Comparison of ENCODE assay signal across 9 cellular contexts in the genomic region with DNA sequence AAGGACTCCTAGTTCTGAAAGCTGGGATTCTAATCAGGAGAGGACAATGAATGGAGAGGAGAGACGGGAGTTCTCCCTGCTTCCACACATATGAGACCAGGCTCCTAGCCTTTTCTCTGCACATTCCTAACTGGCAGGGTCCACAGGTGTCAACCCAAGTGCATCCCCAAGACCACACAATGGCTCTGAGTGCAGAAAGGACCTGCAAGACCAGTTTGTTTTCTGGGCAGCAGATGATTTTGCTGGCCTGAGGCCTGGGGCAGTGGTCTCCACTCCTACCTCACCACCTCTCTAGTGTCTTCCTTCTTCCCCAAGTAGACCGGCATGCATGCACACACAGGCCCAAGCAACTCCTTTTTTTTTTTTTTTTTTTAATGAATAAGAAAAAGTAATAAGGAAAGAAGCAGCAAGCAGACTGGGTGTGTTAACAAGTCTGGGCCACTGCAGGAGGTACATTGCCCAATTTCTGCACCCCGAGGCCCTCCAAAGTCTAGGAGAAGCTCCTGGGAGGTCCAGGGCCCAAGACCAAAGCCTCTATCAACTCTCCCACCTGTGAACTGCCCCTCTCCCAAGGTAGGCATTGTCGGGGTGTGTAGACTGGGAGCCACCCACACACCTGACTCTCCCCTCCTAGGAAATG. TPM values are rescaled to one million over a fixed set of nuclear protein-coding genes. Genes with fewer than 3 reads are reported as not detected.
A peak's percentile ranks its signal among the peaks of the same experiment; 100 is the strongest.
DNase-seq lines count a peak whose midpoint lies in the region; ATAC-seq and TF ChIP-seq lines count a peak whose summit lies in the region.
"Had no signal": no experiment of that assay in that cellular context is flagged by ENCODE, and none has a peak within 500 bp of the region (broad histone marks: within the 10 kb centered on the region; RNA-seq: fewer than 3 reads in every experiment).

No MANE protein-coding gene starts in this region.

- H3K36me3 Mint-ChIP-seq in activated CD8-positive, alpha-beta memory T cell treated with anti-CD3 and anti-CD28 coated beads, Interleukin-2, amount 10 ng/mL, durations not matched to agents 7 days and 5 days, result peaks cover 4% of the 10 kb centered on the region

- H3K18ac ChIP-seq in mesendoderm (ENCODE audit: low read length), result peak overlapping the region; percentile 97

- H3K4me3 ChIP-seq in heart left ventricle (peak overlapping the region in 9 of 12 donors; percentile 75 to 95 (median 89)), breast epithelium (peak overlapping the region; percentile 90 to 94 (median 90)), mesendoderm (ENCODE audit: low read length) (peak overlapping the region; percentile 59), upper lobe of right lung (peak overlapping the region; percentile 84)

- H4K8ac ChIP-seq in mesendoderm (ENCODE audit: low read depth, low read length), result peak overlapping the region; percentile 1

- H2BK120ac ChIP-seq in mesendoderm (ENCODE audit: low read depth, low read length), result peak overlapping the region; percentile 17

- CTCF ChIA-PET in activated CD8-positive, alpha-beta memory T cell treated with anti-CD3 and anti-CD28 coated beads, Interleukin-2, amount 10 ng/mL, durations not matched to agents 7 days and 5 days (lab: Charles Lee), result interaction anchor here (1.2 to 1.7 kb wide), 3 partner anchors 12 to 20 kb away, joined by 3 to 5 read pairs (median 4); no protein-coding TSS in a partner anchor

- peaks cover 39% of the 10 kb centered on the region for H3K79me2 ChIP-seq in mesendoderm (ENCODE audit: control insufficient read depth, insufficient read depth, low read length)

- H3K27ac ChIP-seq in heart left ventricle (peak overlapping the region in 11 of 12 donors; percentile 65 to 95 (median 89)), breast epithelium (peak overlapping the region; percentile 93 to 99), mesendoderm (ENCODE audit: low read depth, low read length) (peak overlapping the region; percentile 79), upper lobe of right lung (peak overlapping the region; percentile 81)

- peaks cover 0 to 9% (median 0%) of the 10 kb centered on the region in 12 donors for H3K9me3 ChIP-seq in heart left ventricle
- peaks cover 0 to 4% of the 10 kb centered on the region in 2 donors for H3K9me3 ChIP-seq in breast epithelium
- H3K9me3 ChIP-seq in upper lobe of right lung, result peaks cover 6% of the 10 kb centered on the region

- peaks cover 16% of the 10 kb centered on the region for H3K4me1 Mint-ChIP-seq in activated CD8-positive, alpha-beta memory T cell treated with anti-CD3 and anti-CD28 coated beads, Interleukin-2, amount 10 ng/mL, durations not matched to agents 7 days and 5 days

- H3K27me3 ChIP-seq in heart left ventricle, result peaks cover 0 to 23% (median 0%) of the 10 kb centered on the region in 9 donors
- H3K27me3 ChIP-seq in breast epithelium, result no peaks in the 10 kb centered on the region
- H3K27me3 ChIP-seq in mesendoderm (ENCODE audit: insufficient read depth, low read length, poor library complexity), result no peaks in the 10 kb centered on the region
- no peaks in the 10 kb centered on the region for H3K27me3 ChIP-seq in upper lobe of right lung

- H3K4me3 Mint-ChIP-seq in activated CD8-positive, alpha-beta memory T cell treated with anti-CD3 and anti-CD28 coated beads, Interleukin-2, amount 10 ng/mL, durations not matched to agents 7 days and 5 days, result no peak overlapping the region

- H3K4me1 ChIP-seq in heart left ventricle, result peaks cover 0 to 62% (median 20%) of the 10 kb centered on the region in 12 donors
- H3K4me1 ChIP-seq in breast epithelium, result peaks cover 13 to 29% of the 10 kb centered on the region in 2 donors
- peaks cover 25% of the 10 kb centered on the region for H3K4me1 ChIP-seq in mesendoderm (ENCODE audit: control insufficient read depth, low read depth, low read length)
- peaks cover 15% of the 10 kb centered on the region for H3K4me1 ChIP-seq in upper lobe of right lung

- ATAC-seq in heart left ventricle, result peak in 1 of 4 donors; percentile 1
- ATAC-seq in upper lobe of right lung, result no peak
- no peak for ATAC-seq in activated CD8-positive, alpha-beta memory T cell treated with anti-CD3 and anti-CD28 coated beads, Interleukin-2, amount 10 ng/mL, durations not matched to agents 7 days and 5 days

- peaks cover 70% of the 10 kb centered on the region for H3K27me3 Mint-ChIP-seq in activated CD8-positive, alpha-beta memory T cell treated with anti-CD3 and anti-CD28 coated beads, Interleukin-2, amount 10 ng/mL, durations not matched to agents 7 days and 5 days

- H3K27ac Mint-ChIP-seq in activated CD8-positive, alpha-beta memory T cell treated with anti-CD3 and anti-CD28 coated beads, Interleukin-2, amount 10 ng/mL, durations not matched to agents 7 days and 5 days, result no peak overlapping the region

- peaks cover 2% of the 10 kb centered on the region for H3K79me1 ChIP-seq in mesendoderm (ENCODE audit: low read length)

- H3K4ac ChIP-seq in mesendoderm (ENCODE audit: low read depth, low read length), result peak overlapping the region; percentile 90

- peak overlapping the region; percentile 26 for H4K5ac ChIP-seq in mesendoderm (ENCODE audit: low read length)

- no peak for TF ChIP-seq POLR2A in heart left ventricle (IDR thresholded peaks at IDR 0.05)
- TF ChIP-seq POLR2A in breast epithelium (IDR thresholded peaks at IDR 0.05), result no peak

- H3K36me3 ChIP-seq in heart left ventricle, result no peaks in the 10 kb centered on the region
- no peaks in the 10 kb centered on the region for H3K36me3 ChIP-seq in breast epithelium
- no peaks in the 10 kb centered on the region for H3K36me3 ChIP-seq in mesendoderm (ENCODE audit: control insufficient read depth, insufficient read depth, low read length)
- no peaks in the 10 kb centered on the region for H3K36me3 ChIP-seq in upper lobe of right lung

- H3K23ac ChIP-seq in mesendoderm (ENCODE audit: low read length), result no peak overlapping the region

- peak overlapping the region; percentile 86 for H2BK5ac ChIP-seq in mesendoderm (ENCODE audit: low read length)

- DNase-seq in heart left ventricle (no peak), cardiac septum (ENCODE audit: low spot score) (no peak), breast epithelium (ENCODE audit: low spot score in 2 of 2) (peak in 1 of 2 donors; percentile 69), mesendoderm (no peak), upper lobe of right lung (no peak), OCI-M1 (lab: John Stamatoyannopoulos, UW) (no peak)
- DNase-seq in activated CD8-positive, alpha-beta memory T cell treated with anti-CD3 and anti-CD28 coated beads, Interleukin-2, amount 10 ng/mL, durations not matched to agents 7 days and 5 days, result no peak
- DNase-seq in stimulated activated CD4-positive, alpha-beta T cell treated with anti-CD3 and anti-CD28 coated beads, Interleukin-4, amount 100 ng/mL, for 24 hours, result no peak
- DNase-seq: HCEC 1CT had no signal

- WGBS in heart left ventricle, 4 donors, result 70 to 78% (median 74%) methylated on average over 4 of the region's 4 CpGs
- WGBS in mesendoderm (ENCODE audit: extremely low coverage, insufficient coverage, low lambda C conversion rate), result no CpG with 5 or more reads among the region's 4 CpGs

- H3K9me3 Mint-ChIP-seq in activated CD8-positive, alpha-beta memory T cell treated with anti-CD3 and anti-CD28 coated beads, Interleukin-2, amount 10 ng/mL, durations not matched to agents 7 days and 5 days (ENCODE audit: low read depth), result peaks cover 4% of the 10 kb centered on the region

- peak overlapping the region; percentile 84 for H2AK5ac ChIP-seq in mesendoderm (ENCODE audit: low read length)

- intact Hi-C loops in heart left ventricle (cut with DNase I) (loop anchor here in 2 of 10 donors (5.0 kb wide), 2 partner anchors 35 to 40 kb away; no protein-coding TSS in a partner anchor), cardiac septum (cut with DNase I) (no loop called here), breast epithelium (cut with DNase I; ENCODE audit: low total_unique reads) (no loop called here), upper lobe of right lung (cut with DNase I) (no loop called here)

- H2BK15ac ChIP-seq in mesendoderm (replicated peaks; ENCODE audit: low read depth), result no peak overlapping the region

- H3K9ac ChIP-seq in mesendoderm (ENCODE audit: low read length), result peak overlapping the region; percentile 89

- peak overlapping the region; percentile 75 for H3K4me2 ChIP-seq in mesendoderm (ENCODE audit: low read length)

- peak overlapping the region; percentile 91 for H3K56ac ChIP-seq in mesendoderm (ENCODE audit: low read length)

- TF ChIP-seq CTCF in heart left ventricle (IDR thresholded peaks at IDR 0.05), result no peak
- no peak for TF ChIP-seq CTCF in breast epithelium (IDR thresholded peaks at IDR 0.05)
- no peak for TF ChIP-seq CTCF in upper lobe of right lung (IDR thresholded peaks at IDR 0.05)

RNA-seq across cellular contexts. Expression of gene TSKU, which starts 1.2 kb away (rescaled TPM):
- total RNA-seq in heart left ventricle (10 to 100 TPM in 5 of 9 donors, 1 to 10 TPM in 4; 4.5 to 39.8 (median 11.4) TPM), cardiac septum (6.9 TPM), breast epithelium (100 to 1,000 TPM in 1 of 3 donors, 10 to 100 TPM in 2; 51.1 to 360 (median 65.1) TPM), upper lobe of right lung (18.1 TPM)
- 10 to 100 TPM in 1 of 2 donors, 1 to 10 TPM in 1; 6.7 to 11.2 TPM for polyA plus RNA-seq in heart left ventricle
- polyA plus RNA-seq in mesendoderm (2013, experiment 1 of 2), result 62.6 TPM
- polyA plus RNA-seq in mesendoderm (2013, experiment 2 of 2), result 61.3 TPM
- total RNA-seq in activated CD8-positive, alpha-beta memory T cell treated with anti-CD3 and anti-CD28 coated beads, Interleukin-2, amount 10 ng/mL, durations not matched to agents 7 days and 5 days, result 1 to 10 TPM in 1 of 2 experiments, under 1 TPM in 1; 0.35 to 1.5 TPM
